8 cellular contexts compared by ENCODE assay signal in genomic region chr14:40417777-40418401, GRCh38.
DNase-seq lines count a peak whose midpoint lies in the region; ATAC-seq, FAIRE-seq and TF ChIP-seq lines count a peak whose summit lies in the region.

No MANE protein-coding gene starts in this region.

- peak; percentile 65 for ATAC-seq in PC-3

- 0 out of 2 replicates have a peak, but pooled peaks cover 4% of the 10 kb centered on the region for H3K4me1 ChIP-seq in PC-3 (ENCODE audit: insufficient read depth, low read length)

- no peaks in the 10 kb centered on the region for H3K36me3 Mint-ChIP-seq in type B pancreatic cell

- no peak overlapping the region for H3K27ac Mint-ChIP-seq in type B pancreatic cell

- no peaks in the 10 kb centered on the region for H4K20me1 ChIP-seq in PC-3 (ENCODE audit: low read length)

- H3K36me3 ChIP-seq in PC-3 (ENCODE audit: low read depth, low read length) = no peaks in the 10 kb centered on the region

- BruUV-seq in PC-3 (replicated peaks; lab: Mats Ljungman, UMichigan) = no TSS peak

- H3K9ac ChIP-seq in PC-3 (ENCODE audit: low read length) = no peak overlapping the region

- no peak for TF ChIP-seq POLR2A in GM12891 (IDR thresholded peaks at IDR 0.05; ENCODE audit: low read depth, low read length)
- TF ChIP-seq POLR2A in lower leg skin (IDR thresholded peaks at IDR 0.05) = no peak

- peaks cover 5% of the 10 kb centered on the region for H3K27me3 Mint-ChIP-seq in type B pancreatic cell

- H3K9me3 Mint-ChIP-seq in type B pancreatic cell = no peaks in the 10 kb centered on the region

- H2AFZ ChIP-seq in PC-3 (ENCODE audit: low read length) = peak overlapping the region; percentile 57

- 60 to 62% methylated on average over 6 of the region's 6 CpGs for WGBS in lower leg skin, 2 donors

- CTCF ChIA-PET in PC-3 (lab: Charles Lee) = interaction anchor here (0.5 to 0.6 kb wide), 3 partner anchors 8 to 1319 kb away, joined by 3 to 5 read pairs (median 3); no protein-coding TSS in a partner anchor

- H3K4me3 Mint-ChIP-seq in type B pancreatic cell = no peak overlapping the region

- H3K4me2 ChIP-seq in PC-3 (ENCODE audit: low read length) = peak overlapping the region; percentile 22

- no peaks in the 10 kb centered on the region for H3K4me1 Mint-ChIP-seq in type B pancreatic cell (ENCODE audit: unreplicated experiment)

- TF ChIP-seq CTCF in 22Rv1 (IDR thresholded peaks at IDR 0.05) (peak; percentile 77), PC-3 (conservative IDR thresholded peaks at IDR 0.05; ENCODE audit: low read depth, low read length) (peak; percentile 88), type B pancreatic cell (conservative IDR thresholded peaks at IDR 0.05) (peak; percentile 83), lower leg skin (IDR thresholded peaks at IDR 0.05) (no peak)

- POLR2A ChIA-PET in PC-3 (lab: Charles Lee; ENCODE audit: unreplicated experiment) = no interaction called here

- H3K27ac ChIP-seq in 22Rv1 (no peak overlapping the region), PC-3 (ENCODE audit: low read length) (no peak overlapping the region)

- H3K9me3 ChIP-seq in PC-3 (ENCODE audit: low read length) = no peaks in the 10 kb centered on the region

- H3K27me3 ChIP-seq in PC-3 (ENCODE audit: low read length) = no peaks in the 10 kb centered on the region

- FAIRE-seq in GM12891 (lab: Jason Lieb, UNC) = peak; percentile 9

- H3K79me2 ChIP-seq in PC-3 (ENCODE audit: low read length) = no peaks in the 10 kb centered on the region

- intact Hi-C loops in PC-3 (cut with micrococcal nuclease) (loop anchor here (1.0 kb wide), 1 partner anchor 430 kb away; no protein-coding TSS in a partner anchor), lower leg skin (cut with DNase I; ENCODE audit: low total_unique reads) (no loop called here)

- no peaks in the 10 kb centered on the region for H3K9me2 ChIP-seq in PC-3 (replicated peaks; ENCODE audit: low read length)

- no peaks in the 10 kb centered on the region for H3F3A ChIP-seq in PC-3 (ENCODE audit: low read length, unreplicated experiment)

- peak overlapping the region; percentile 33; the same call in 1 of the 2 replicates for H3K4me3 ChIP-seq in PC-3 (ENCODE audit: low read length)
- no peak overlapping the region for H3K4me3 ChIP-seq in lower leg skin (ENCODE audit: low read depth, poor library complexity, severe bottlenecking)

- DNase-seq in GM12891 (ENCODE audit: insufficient read length, low spot score) = peak; percentile 19
- peak; percentile 10 for DNase-seq in HuH-7 (ENCODE audit: low spot score)
- peak; percentile 71 for DNase-seq in PC-3
- DNase-seq in foreskin melanocyte = peak; percentile 1
- DNase-seq in type B pancreatic cell (ENCODE audit: extremely low spot score, unreplicated experiment) = no peak
- DNase-seq in lower leg skin (ENCODE audit: low spot score in 2 of 2) = no peak
- no peak for DNase-seq in stimulated activated naive CD4-positive, alpha-beta T cell treated with Interleukin-2 at 50 U/mL for 16 hours (lab: John Stamatoyannopoulos, UW)

TF ChIP-seq in GM12891, 5 proteins besides CTCF, POLR2A, EP300 and RAD21:
- TF ChIP-seq SPI1 (IDR thresholded peaks at IDR 0.05; ENCODE audit: low read depth, low read length) (no peak), POLR2AphosphoS5 (IDR thresholded peaks at IDR 0.05; ENCODE audit: low read depth, low read length) (no peak), TAF1 (IDR thresholded peaks at IDR 0.05; ENCODE audit: low read depth, low read length) (no peak), POU2F2 (IDR thresholded peaks at IDR 0.05; ENCODE audit: low read depth, low read length) (no peak), PAX5 (IDR thresholded peaks at IDR 0.05; ENCODE audit: insufficient read depth, low read length, severe bottlenecking) (no peak)
TF ChIP-seq in GM12891: peak in this region for 0.

Comparison
In these comparisons a context has a peak if more than half of its experiments do, and no peak if none do; other contexts are left out.
1. CTCF ChIP-seq: peak in 22Rv1 (single experiment), PC-3 (single experiment) and type B pancreatic cell (single experiment); none in lower leg skin (0 of 3).
2. DNase-seq: peak in GM12891 (single experiment), HuH-7 (single experiment), PC-3 (single experiment) and foreskin melanocyte (single experiment); none in type B pancreatic cell (single experiment), lower leg skin (0 of 2) and stimulated activated naive CD4-positive, alpha-beta T cell treated with Interleukin-2 at 50 U/mL for 16 hours (single experiment).